ENCODE assay signal across 8 cellular contexts in the genomic region with DNA sequence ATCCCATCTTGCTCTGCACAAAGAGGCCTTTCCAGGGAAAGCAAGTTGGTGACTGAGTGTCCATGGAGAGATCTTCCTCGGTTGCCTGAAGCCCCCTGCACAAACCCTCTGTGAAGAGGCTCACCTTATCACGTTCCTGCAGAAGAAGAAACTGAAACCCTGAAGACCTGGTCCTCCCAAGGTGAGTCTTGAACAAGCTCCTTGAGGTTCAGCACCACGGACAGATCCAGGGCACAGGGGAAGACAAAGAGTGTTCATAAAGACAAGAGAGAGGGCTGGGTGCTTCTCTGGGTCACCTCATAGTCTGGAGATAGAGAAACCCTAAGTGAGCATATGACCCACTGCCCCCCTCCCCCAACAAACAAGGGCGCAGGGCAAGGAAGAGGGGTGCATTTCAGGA. TPM values are rescaled to one million over a fixed set of nuclear protein-coding genes. Genes with fewer than 3 reads are reported as not detected.
DNase-seq lines count a peak whose midpoint lies in the region; ATAC-seq, FAIRE-seq and TF ChIP-seq lines count a peak whose summit lies in the region.

No MANE protein-coding gene starts in this region.

- H3K27me3 ChIP-seq in NT2/D1 (ENCODE audit: insufficient read depth, insufficient read length): no peaks in the 10 kb centered on the region
- H3K27me3 ChIP-seq in adipocyte (replicated peaks; ENCODE audit: control insufficient read depth, insufficient read depth, low read length): peaks cover 71% of the 10 kb centered on the region
- no peaks in the 10 kb centered on the region for H3K27me3 ChIP-seq in mesendoderm (ENCODE audit: insufficient read depth, low read length, poor library complexity)

- DNase-seq in GM13976 (ENCODE audit: low spot score): peak; percentile 55
- peak; percentile 81 for DNase-seq in NT2/D1 (ENCODE audit: low read depth, low spot score)
- peak; percentile 65 for DNase-seq in adipocyte (ENCODE audit: low read depth)
- peak; percentile 87 for DNase-seq in mesendoderm
- DNase-seq in GM12892 (ENCODE audit: insufficient read length): no peak
- DNase-seq in NCI-H526 treated with DMSO at 0.1 percent for 48 hours (lab: John Stamatoyannopoulos, UW): no peak

- H3K4me2 ChIP-seq in mesendoderm (ENCODE audit: low read length): no peak overlapping the region

- H2BK5ac ChIP-seq in mesendoderm (ENCODE audit: low read length): no peak overlapping the region

- H3K4me3 ChIP-seq in NT2/D1 (ENCODE audit: insufficient read length, low read depth): no peak overlapping the region
- no peak overlapping the region for H3K4me3 ChIP-seq in adipocyte (ENCODE audit: low read length)
- H3K4me3 ChIP-seq in mesendoderm (ENCODE audit: low read length): no peak overlapping the region

- no peak overlapping the region for H3K23ac ChIP-seq in mesendoderm (ENCODE audit: low read length)

- no peak overlapping the region for H3K56ac ChIP-seq in mesendoderm (ENCODE audit: low read length)

- no peak overlapping the region for H2BK15ac ChIP-seq in mesendoderm (replicated peaks; ENCODE audit: low read depth)

- no peak overlapping the region for H4K8ac ChIP-seq in mesendoderm (ENCODE audit: low read depth, low read length)

- H3K9me3 ChIP-seq in NT2/D1 (ENCODE audit: insufficient read depth, low read length) (no peaks in the 10 kb centered on the region), adipocyte (ENCODE audit: control insufficient read depth, low read length) (no peaks in the 10 kb centered on the region)

- H3K36me3 ChIP-seq in NT2/D1 (ENCODE audit: insufficient read depth, insufficient read length, low read length) (no peaks in the 10 kb centered on the region), adipocyte (ENCODE audit: control insufficient read depth, insufficient read depth, low read length, severe bottlenecking) (no peaks in the 10 kb centered on the region), mesendoderm (ENCODE audit: control insufficient read depth, insufficient read depth, low read length) (no peaks in the 10 kb centered on the region)

- TF ChIP-seq POLR2A in GM12892 (IDR thresholded peaks at IDR 0.05; ENCODE audit: low read depth, low read length): no peak

- WGBS in mesendoderm (ENCODE audit: extremely low coverage, insufficient coverage, low lambda C conversion rate): no CpG with 5 or more reads among the region's 4 CpGs

- no peak overlapping the region for H2BK120ac ChIP-seq in mesendoderm (ENCODE audit: low read depth, low read length)

- H3K27ac ChIP-seq in mesendoderm (ENCODE audit: low read depth, low read length): no peak overlapping the region

- H3K9ac ChIP-seq in NT2/D1 (ENCODE audit: insufficient read length, low read depth): no peak overlapping the region
- H3K9ac ChIP-seq in adipocyte (ENCODE audit: low read length): no peak overlapping the region
- no peak overlapping the region for H3K9ac ChIP-seq in mesendoderm (ENCODE audit: low read length)

- H3K4me1 ChIP-seq in NT2/D1 (ENCODE audit: insufficient read depth, insufficient read length): no peaks in the 10 kb centered on the region
- H3K4me1 ChIP-seq in adipocyte (ENCODE audit: control insufficient read depth, insufficient read depth, low read length): no peaks in the 10 kb centered on the region
- H3K4me1 ChIP-seq in mesendoderm (ENCODE audit: control insufficient read depth, low read depth, low read length): no peaks in the 10 kb centered on the region

- H3K79me1 ChIP-seq in mesendoderm (ENCODE audit: low read length): no peaks in the 10 kb centered on the region

- H3K79me2 ChIP-seq in mesendoderm (ENCODE audit: control insufficient read depth, insufficient read depth, low read length): no peaks in the 10 kb centered on the region

- FAIRE-seq in GM12892 (lab: Jason Lieb, UNC): no peak

- TF ChIP-seq CTCF in GM13976 (IDR thresholded peaks at IDR 0.05; ENCODE audit: borderline replicate concordance, control extremely low read depth, extremely low read depth, insufficient read depth, missing control alignments): no peak

- H4K5ac ChIP-seq in mesendoderm (ENCODE audit: low read length): no peak overlapping the region

- H3K18ac ChIP-seq in mesendoderm (ENCODE audit: low read length): no peak overlapping the region

- no peak overlapping the region for H2AK5ac ChIP-seq in mesendoderm (ENCODE audit: low read length)

- ATAC-seq in HG03378 (IDR thresholded peaks at IDR 0.05; ENCODE audit: unreplicated experiment) (no peak), HG02610 (IDR thresholded peaks at IDR 0.05; ENCODE audit: unreplicated experiment) (no peak)

- no peak overlapping the region for H3K4ac ChIP-seq in mesendoderm (ENCODE audit: low read depth, low read length)

- in situ Hi-C loops in GM13976 (cut with MboI; ENCODE audit: low sequenced_read_pairs, unreplicated experiment): no loop called here

RNA-seq across cellular contexts. Expression of a gene that starts 21.7 kb away (rescaled TPM):
- not detected for polyA plus RNA-seq in mesendoderm (2013, experiment 1 of 2)
- polyA plus RNA-seq in mesendoderm (2013, experiment 2 of 2): not detected
- polyA plus RNA-seq in GM12892 (2012; ENCODE audit: missing spikeins): not detected

Comparison
In these comparisons a context has a peak if more than half of its experiments do, and no peak if none do; other contexts are left out.
1. DNase-seq: peak in GM13976 (single experiment), NT2/D1 (single experiment), adipocyte (single experiment) and mesendoderm (single experiment); none in GM12892 (single experiment) and NCI-H526 treated with DMSO at 0.1 percent for 48 hours (single experiment).